ENCODE assay signal across 14 cellular contexts in genomic region chr1:39434797-39435395, GRCh38. TPM values are rescaled to one million over a fixed set of nuclear protein-coding genes. Genes with fewer than 3 reads are reported as not detected.
DNase-seq lines count a peak whose midpoint lies in the region; ATAC-seq, FAIRE-seq and TF ChIP-seq lines count a peak whose summit lies in the region.
"Had no signal": no experiment of that assay in that cellular context is flagged by ENCODE, and none has a peak within 500 bp of the region (broad histone marks: within the 10 kb centered on the region; RNA-seq: fewer than 3 reads in every experiment).

No MANE protein-coding gene starts in this region.

- 66% methylated on average over 3 of the region's 3 CpGs for WGBS in A549 (ENCODE audit: missing lambda C conversion rate)
- 86 to 96% methylated on average over 1 to 2 of the region's 3 CpGs for WGBS in mesodermal cell (ENCODE audit: insufficient coverage in 2 of 2), 2 experiments

- peak; percentile 68 to 73; a peak in 5 of 6 replicates for ATAC-seq in A549
- no peak for ATAC-seq in HG03432 (IDR thresholded peaks at IDR 0.05; ENCODE audit: unreplicated experiment)

- no peak for TF ChIP-seq EP300 in A549 (IDR thresholded peaks at IDR 0.05)

- H3K4me1 ChIP-seq in A549 (peaks cover 8% of the 10 kb centered on the region; the same call in 1 of the 3 replicates), mesodermal cell (ENCODE audit: control insufficient read depth, insufficient read depth, low read length, poor library complexity, severe bottlenecking) (no peaks in the 10 kb centered on the region)
- H3K4me1 ChIP-seq in CD8-positive, alpha-beta memory T cell (ENCODE audit: insufficient read depth, low read length) = no peaks in the 10 kb centered on the region
- H3K4me1 ChIP-seq: esophagus squamous epithelium, SJCRH30 had no signal

- peaks cover 65% of the 10 kb centered on the region for H3K36me3 Mint-ChIP-seq in HFFc6 (ENCODE audit: low read depth)
- peaks cover 14 to 84% (median 36%) of the 10 kb centered on the region in 3 donors for H3K36me3 Mint-ChIP-seq in CD8-positive, alpha-beta memory T cell

- H3K27ac ChIP-seq in A549 (no peak overlapping the region), mesodermal cell (ENCODE audit: low read depth, low read length, severe bottlenecking) (peak overlapping the region; percentile 18)
- H3K27ac ChIP-seq in CD8-positive, alpha-beta memory T cell (ENCODE audit: low read depth, low read length) = no peak overlapping the region
- H3K27ac ChIP-seq: esophagus squamous epithelium, SJCRH30, WERI-Rb-1 had no signal

- H3K9me3 ChIP-seq in A549 (no peaks in the 10 kb centered on the region), mesodermal cell (ENCODE audit: control insufficient read depth, low read length) (no peaks in the 10 kb centered on the region)
- H3K9me3 ChIP-seq in CD8-positive, alpha-beta memory T cell (ENCODE audit: low read length) = no peaks in the 10 kb centered on the region
- H3K9me3 ChIP-seq: esophagus squamous epithelium, SJCRH30 had no signal

- H3K27me3 ChIP-seq in CD8-positive, alpha-beta memory T cell (ENCODE audit: insufficient read depth, low read length, poor library complexity, severe bottlenecking) = no peaks in the 10 kb centered on the region
- H3K27me3 ChIP-seq: esophagus squamous epithelium, SJCRH30 had no signal

- no peak overlapping the region for H3K4me3 Mint-ChIP-seq in HFFc6
- no peak overlapping the region for H3K4me3 Mint-ChIP-seq in CD8-positive, alpha-beta memory T cell

- peaks cover 31% of the 10 kb centered on the region for H3K4me1 Mint-ChIP-seq in HFFc6 (ENCODE audit: low read depth)
- peaks cover 0 to 4% (median 0%) of the 10 kb centered on the region in 3 donors for H3K4me1 Mint-ChIP-seq in CD8-positive, alpha-beta memory T cell

- H3K9me3 Mint-ChIP-seq in HFFc6 = no peaks in the 10 kb centered on the region
- H3K9me3 Mint-ChIP-seq in CD8-positive, alpha-beta memory T cell = no peaks in the 10 kb centered on the region

- CTCF ChIA-PET in A549 (lab: Yijun Ruan, JAX) = interaction anchor here (2.1 kb wide), 1 partner anchor 24 kb away, joined by 4 read pairs; no protein-coding TSS in a partner anchor
- CTCF ChIA-PET in CD8-positive, alpha-beta memory T cell (lab: Charles Lee) = interaction anchor here (1.0 kb wide), 1 partner anchor 24 kb away, joined by 3 read pairs; no protein-coding TSS in a partner anchor

- no peak for TF ChIP-seq RAD21 in A549 (conservative IDR thresholded peaks at IDR 0.05 in 1 of 2, IDR thresholded peaks at IDR 0.05 in 1 of 2)

- DNase-seq in A549 (ENCODE audit: low read depth in 1 of 2, low spot score in 1 of 2) (peak in 1 of 2 experiments; percentile 18), HFFc6 (peak; percentile 45), fibroblast of the aortic adventitia (ENCODE audit: low read depth) (peak; percentile 21), SKM-1 (lab: John Stamatoyannopoulos, UW; ENCODE audit: unreplicated experiment) (no peak), NOMO-1 treated with DMSO at 0.1 percent for 48 hours (lab: John Stamatoyannopoulos, UW; ENCODE audit: unreplicated experiment) (no peak)
- no peak for DNase-seq in CD8-positive, alpha-beta memory T cell
- DNase-seq: activated T-cell treated with anti-CD3 and anti-CD28 coated beads, Interleukin-2, amount 50 U/mL, for 1 hour; esophagus squamous epithelium; SJCRH30; stimulated activated CD4-positive, alpha-beta T cell treated with anti-CD3 and anti-CD28 coated beads, Interleukin-15, amount 100 ng/mL, for 24 hours; WERI-Rb-1 had no signal

- H3K36me3 ChIP-seq in mesodermal cell (ENCODE audit: control insufficient read depth, insufficient read depth, low read length) = peaks cover 95% of the 10 kb centered on the region
- peaks cover 67% of the 10 kb centered on the region for H3K36me3 ChIP-seq in CD8-positive, alpha-beta memory T cell (ENCODE audit: insufficient read depth, low read length)

- POLR2A ChIA-PET in A549 (lab: Yijun Ruan, JAX) = no interaction called here
- POLR2A ChIA-PET in CD8-positive, alpha-beta memory T cell (lab: Charles Lee) = no interaction called here

- FAIRE-seq in A549 (lab: Jason Lieb, UNC) = no peak

- H3K4me3 ChIP-seq in A549 (no peak overlapping the region), fibroblast of the aortic adventitia (ENCODE audit: low read depth, low read length) (no peak overlapping the region), mesodermal cell (ENCODE audit: extremely low read depth, insufficient read depth, low read length, poor library complexity, severe bottlenecking) (no peak overlapping the region)
- no peak overlapping the region for H3K4me3 ChIP-seq in CD8-positive, alpha-beta memory T cell (ENCODE audit: low read length)
- H3K4me3 ChIP-seq: esophagus squamous epithelium, SJCRH30 had no signal

- H3K4me2 ChIP-seq in A549 = no peak overlapping the region

- TF ChIP-seq CTCF in A549 (IDR thresholded peaks at IDR 0.05) (no peak), HFFc6 (IDR thresholded peaks at IDR 0.05) (no peak), fibroblast of the aortic adventitia (IDR thresholded peaks at IDR 0.05; ENCODE audit: insufficient read depth, low read length) (no peak)

- H3K27me3 Mint-ChIP-seq in HFFc6 (ENCODE audit: insufficient read depth) = peaks cover 6% of the 10 kb centered on the region; the same call in 1 of the 2 replicates
- no peaks in the 10 kb centered on the region for H3K27me3 Mint-ChIP-seq in CD8-positive, alpha-beta memory T cell

- no peak for TF ChIP-seq POLR2A in A549 (IDR thresholded peaks at IDR 0.05; ENCODE audit: low read length)

- H3K27ac Mint-ChIP-seq in HFFc6 = peak overlapping the region; percentile 58
- peak overlapping the region in 4 of 8 donors; percentile 12 to 53 (median 16) for H3K27ac Mint-ChIP-seq in CD8-positive, alpha-beta memory T cell

TF ChIP-seq in A549, 52 proteins besides CTCF, POLR2A, EP300 and RAD21:
- TF ChIP-seq TP53 (CRISPR knock-in tag; IDR thresholded peaks at IDR 0.05) = no peak
- TF ChIP-seq HOXB5 (CRISPR knock-in tag; IDR thresholded peaks at IDR 0.05) = no peak
- no peak for TF ChIP-seq HDAC2 (IDR thresholded peaks at IDR 0.05)
- TF ChIP-seq ZFP36 (IDR thresholded peaks at IDR 0.05; ENCODE audit: borderline replicate concordance, partially characterized antibody) = no peak
- TF ChIP-seq EHF (CRISPR knock-in tag; IDR thresholded peaks at IDR 0.05) = no peak
- TF ChIP-seq RFX5 (IDR thresholded peaks at IDR 0.05) = no peak
- no peak for TF ChIP-seq USF2 (IDR thresholded peaks at IDR 0.05)

RNA-seq across cellular contexts. Expression of gene BMP8A, which starts 56.5 kb away (rescaled TPM):
- polyA plus RNA-seq in A549 (2011; rRNA removed) (0.08 TPM in 1 of 2 replicates, not detected in the other), A549 (2017; fragmentation: RNase III; extraction: RNeasy Plus Mini Kit Qiagen cat#74134 plus additional on column Dnase treatment) (0.13 to 0.22 TPM in 2 of 3 replicates, not detected in the other)
- polyA plus RNA-seq in A549 (2012; cell fraction: cytosol; rRNA removed) = 0.33 and 0.41 TPM in 2 replicates
- polyA plus RNA-seq in A549 (2012; cell fraction: nucleus; rRNA removed) = 0.15 and 0.43 TPM in 2 replicates
- 0.19 TPM in 1 of 2 replicates, not detected in the other for polyA minus RNA-seq in A549 (2011; rRNA and poly(A)+ RNA removed)
- not detected for total RNA-seq in HFFc6 (2021; fragmentation: NEBNext Ultra II Directional; extraction: Animal tissue kit (Norgen Biotek cat#: 25700))
- not detected in 2 replicates for total RNA-seq in fibroblast of the aortic adventitia (ENCODE audit: low replicate concordance)
- not detected for polyA plus RNA-seq in mesodermal cell (2013, experiment 1 of 2)
- polyA plus RNA-seq in mesodermal cell (2013, experiment 2 of 2) = not detected
- under 1 TPM in 1 of 2 experiments, not detected in 1; 0.18 TPM for total RNA-seq in CD8-positive, alpha-beta memory T cell
- polyA plus RNA-seq in CD8-positive, alpha-beta memory T cell = not detected
- total RNA-seq: bronchial epithelial cell had no signal

Comparison
In these comparisons a context has a peak if more than half of its experiments do, and no peak if none do; other contexts are left out.
1. DNase-seq: peak in HFFc6 (single experiment) and fibroblast of the aortic adventitia (single experiment); none in SKM-1 (single experiment), CD8-positive, alpha-beta memory T cell (0 of 5) and NOMO-1 treated with DMSO at 0.1 percent for 48 hours (single experiment).